ENCODE assay signal across 20 cellular contexts in the genomic region with DNA sequence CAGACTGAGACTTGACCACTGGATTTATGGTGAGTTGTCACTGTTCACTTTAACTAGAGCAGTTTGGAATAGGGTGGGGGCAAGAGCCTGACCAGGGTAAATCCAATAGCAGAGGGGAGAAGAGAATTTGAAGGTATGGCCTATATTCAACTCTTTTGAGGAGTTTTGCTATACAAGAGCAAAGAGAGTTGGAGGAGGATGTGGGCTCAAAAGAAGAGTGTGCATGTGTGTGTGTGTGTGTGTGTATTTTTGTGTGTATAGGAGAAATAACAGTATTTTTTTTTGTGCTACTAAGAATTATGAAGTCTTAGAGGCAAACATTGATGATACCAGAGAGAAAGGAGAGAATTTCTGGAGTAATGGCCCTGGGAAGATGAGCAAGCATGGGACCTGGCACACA.
"Had no signal": no experiment of that assay in that cellular context is flagged by ENCODE, and none has a peak within 500 bp of the region (broad histone marks: within the 10 kb centered on the region; RNA-seq: fewer than 3 reads in every experiment).

No MANE protein-coding gene starts in this region.

- H3K4me3 Mint-ChIP-seq: endodermal cell, naive B cell, neural crest cell had no signal

- ATAC-seq: foreskin keratinocyte, left colon, left ventricle myocardium superior had no signal

- H3K4me1 Mint-ChIP-seq: endodermal cell had no signal

- H3K27me3 ChIP-seq: colonic mucosa, foreskin keratinocyte, sigmoid colon, stomach had no signal

- H3K27ac Mint-ChIP-seq: endodermal cell had no signal

- DNase-seq: colonic mucosa; effector CD4-positive, alpha-beta T cell; endodermal cell; erythroblast; foreskin keratinocyte; kidney; left colon; left ventricle myocardium superior; mesenchymal stem cell; naive B cell; posterior cingulate gyrus; sigmoid colon; stimulated activated CD4-positive, alpha-beta T cell treated with anti-CD3 and anti-CD28 coated beads, Interleukin-2, amount 100 ng/mL, for 24 hours; stimulated activated CD4-positive, alpha-beta T cell treated with anti-CD3 and anti-CD28 coated beads, Interleukin-4, amount 100 ng/mL, for 4 hours; stomach; substantia nigra; trophoblast cell had no signal

- H3K27ac ChIP-seq: colonic mucosa, foreskin keratinocyte, sigmoid colon, skin epidermis, stomach had no signal

- H3K9me3 ChIP-seq: colonic mucosa, sigmoid colon, stomach had no signal

- H3K4me3 ChIP-seq: colonic mucosa, lung, sigmoid colon, skin epidermis, stomach had no signal

- H3K36me3 Mint-ChIP-seq: naive B cell had no signal

- H3K27me3 Mint-ChIP-seq: naive B cell had no signal

- H3K4me1 ChIP-seq: colonic mucosa, foreskin keratinocyte, sigmoid colon had no signal

- H3K36me3 ChIP-seq: colonic mucosa, sigmoid colon, stomach had no signal

- H3K9me3 Mint-ChIP-seq: endodermal cell, naive B cell had no signal
